Comparison of ENCODE assay signal across 10 cellular contexts in the genomic region with DNA sequence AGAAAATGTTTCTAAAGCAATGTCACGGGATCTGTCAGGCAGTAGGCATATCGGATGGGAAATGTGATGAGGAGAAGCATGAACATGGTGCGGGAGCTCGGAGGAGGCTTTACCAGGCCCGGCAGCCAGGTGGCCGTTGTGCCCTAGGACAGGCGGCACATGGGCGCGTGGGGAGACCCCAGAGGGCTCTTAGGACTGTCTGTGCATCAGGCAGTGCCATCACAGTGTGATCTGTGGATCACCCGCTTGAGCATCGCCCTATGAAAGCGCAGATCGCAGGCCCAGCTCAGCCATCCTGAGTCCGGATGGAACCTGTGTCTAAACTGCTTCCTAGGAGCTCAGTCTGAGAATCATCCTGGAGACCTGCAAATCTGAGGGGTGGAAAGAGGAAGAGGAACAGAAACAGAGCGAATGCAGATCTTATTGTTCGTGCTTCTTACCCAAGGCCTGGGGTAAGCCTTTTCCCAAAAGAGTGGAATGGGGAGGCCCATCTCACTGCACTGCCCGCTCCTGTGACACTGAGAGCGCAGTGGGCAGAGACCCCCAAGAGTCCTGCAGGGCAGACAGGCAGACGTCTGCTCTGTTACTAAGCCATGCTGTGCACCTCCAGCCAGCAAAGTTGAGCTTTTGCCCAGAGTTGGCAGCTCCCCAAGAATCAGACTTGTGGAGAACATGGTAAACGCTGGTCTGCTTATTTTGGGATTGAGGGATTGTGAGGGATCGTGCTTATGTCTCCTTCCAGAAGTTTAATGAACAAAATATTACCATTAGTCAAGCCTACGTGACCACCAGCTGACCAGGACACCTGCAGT.
A peak's percentile ranks its signal among the peaks of the same experiment; 100 is the strongest.
DNase-seq lines count a peak whose midpoint lies in the region; ATAC-seq, FAIRE-seq and TF ChIP-seq lines count a peak whose summit lies in the region.
"Had no signal": no experiment of that assay in that cellular context is flagged by ENCODE, and none has a peak within 500 bp of the region (broad histone marks: within the 10 kb centered on the region; RNA-seq: fewer than 3 reads in every experiment).

No MANE protein-coding gene starts in this region.

- peak overlapping the region; percentile 23 for H3K27ac Mint-ChIP-seq in neural progenitor cell
- H3K27ac Mint-ChIP-seq in CD4-positive, alpha-beta T cell: no peak overlapping the region
- H3K27ac Mint-ChIP-seq: activated T-helper 17 cell treated with anti-CD3 and anti-CD28 coated beads, Interleukin-2, amount 50 U/mL, for 72 hours; B cell had no signal

- H3K27me3 ChIP-seq in H1 (replicated peaks in 1 of 4; ENCODE audit: control insufficient read depth in 3 of 4, extremely low read depth in 1 of 4, insufficient read depth in 3 of 4, low read length in 3 of 4) (no peaks in the 10 kb centered on the region; a peak in 1 of 7 replicates), neural progenitor cell (no peaks in the 10 kb centered on the region)
- H3K27me3 ChIP-seq in CD4-positive, alpha-beta T cell (ENCODE audit: control insufficient read depth, insufficient read depth, low read length): no peaks in the 10 kb centered on the region

- H3K23ac ChIP-seq in H1 (ENCODE audit: insufficient read length): no peak overlapping the region

- no peak overlapping the region for H2BK12ac ChIP-seq in H1 (ENCODE audit: low read depth, low read length)

- H3K27me3 Mint-ChIP-seq in neural progenitor cell (ENCODE audit: insufficient read depth, low read depth): peaks cover 14% of the 10 kb centered on the region
- no peaks in the 10 kb centered on the region for H3K27me3 Mint-ChIP-seq in CD4-positive, alpha-beta T cell
- H3K27me3 Mint-ChIP-seq: activated T-helper 17 cell treated with anti-CD3 and anti-CD28 coated beads, Interleukin-2, amount 50 U/mL, for 72 hours had no signal

- H3K36me3 ChIP-seq in H1 (ENCODE audit: control insufficient read depth in 2 of 4, insufficient read depth in 4 of 4, low read length in 3 of 4): no peaks in the 10 kb centered on the region
- H3K36me3 ChIP-seq in neural progenitor cell: no peaks in the 10 kb centered on the region

- in situ Hi-C loops in ACHN (cut with HindIII; ENCODE audit: low pct_ligation_motif_present, low pct_unique_long_range_greater_than_20kb, low sequenced_read_pairs): no loop called here

- H3K4me3 ChIP-seq in H1 (ENCODE audit: extremely low read depth in 1 of 4, insufficient read depth in 2 of 4, low read depth in 3 of 4, low read length in 4 of 4) (no peak overlapping the region), neural progenitor cell (no peak overlapping the region)

- H3K4me2 ChIP-seq in H1 (ENCODE audit: insufficient read depth in 1 of 2, low read depth in 2 of 2, low read length in 2 of 2) (no peak overlapping the region; a peak in 1 of 4 replicates), neural progenitor cell (no peak overlapping the region)

- H3K9ac ChIP-seq in H1 (replicated peaks in 1 of 4; ENCODE audit: extremely low read depth in 1 of 4, low read depth in 3 of 4, low read length in 3 of 4): no peak overlapping the region
- H3K9ac ChIP-seq in neural progenitor cell: no peak overlapping the region

- peak in 1 of 2 experiments; percentile 44; a peak in 3 of 4 replicates for TF ChIP-seq RAD21 in H1 (IDR thresholded peaks at IDR 0.05 in 1 of 2, conservative IDR thresholded peaks at IDR 0.05 in 1 of 2; ENCODE audit: low read depth in 2 of 2, low read length in 2 of 2)

- ATAC-seq in HG02759 (IDR thresholded peaks at IDR 0.05; ENCODE audit: unreplicated experiment): no peak
- ATAC-seq in CD4-positive, alpha-beta T cell (ENCODE audit: poor library complexity): no peak
- ATAC-seq: activated T-helper 17 cell treated with anti-CD3 and anti-CD28 coated beads, Interleukin-2, amount 50 U/mL, for 72 hours had no signal

- H3K23me2 ChIP-seq in H1 (ENCODE audit: low read depth, low read length): no peaks in the 10 kb centered on the region

- peaks cover 0 to 6% (median 2%) of the 10 kb centered on the region in 4 experiments; a peak in 5 of 7 replicates for H3K4me1 ChIP-seq in H1 (replicated peaks in 1 of 4; ENCODE audit: control insufficient read depth in 3 of 4, insufficient read depth in 4 of 4, low read length in 3 of 4)
- peaks cover 36% of the 10 kb centered on the region for H3K4me1 ChIP-seq in neural progenitor cell

- intact Hi-C loops in CD4-positive, alpha-beta T cell (cut with DNase I, micrococcal nuclease): no loop called here

- H3K14ac ChIP-seq in H1 (ENCODE audit: insufficient read length): no peak overlapping the region

- CTCF ChIA-PET in H1 (lab: Charles Lee; ENCODE audit: partially characterized antibody): interaction anchor here (0.6 to 2.7 kb wide), 15 partner anchors 10 to 291 kb away, joined by 3 to 13 read pairs (median 3); no protein-coding TSS in a partner anchor
- CTCF ChIA-PET in CD4-positive, alpha-beta T cell (lab: Charles Lee): no interaction called here

- no peaks in the 10 kb centered on the region for H3K9me3 ChIP-seq in H1 (ENCODE audit: insufficient read depth in 2 of 2, low read depth in 1 of 2, low read length in 1 of 2)
- no peaks in the 10 kb centered on the region for H3K9me3 ChIP-seq in neural progenitor cell (ENCODE audit: low read depth)
- no peaks in the 10 kb centered on the region for H3K9me3 ChIP-seq in CD4-positive, alpha-beta T cell (ENCODE audit: control insufficient read depth, low read length)

- no peaks in the 10 kb centered on the region for H3K79me1 ChIP-seq in H1 (ENCODE audit: low read depth, low read length)

- no peak overlapping the region for H2BK120ac ChIP-seq in H1 (replicated peaks; ENCODE audit: low read depth, low read length)

- H2BK5ac ChIP-seq in H1 (ENCODE audit: low read depth, low read length): 0 out of 2 replicates have a peak overlapping the region, but pooled peaks have one; percentile 5

- H3K36me3 Mint-ChIP-seq in neural progenitor cell: peaks cover 1% of the 10 kb centered on the region
- H3K36me3 Mint-ChIP-seq in CD4-positive, alpha-beta T cell (ENCODE audit: low read depth): no peaks in the 10 kb centered on the region

- peak overlapping the region; percentile 62; the same call in 1 of the 2 replicates for H2BK15ac ChIP-seq in H1 (ENCODE audit: low read length)

- H3F3A ChIP-seq in neural progenitor cell (ENCODE audit: low read depth): no peaks in the 10 kb centered on the region

- POLR2A ChIA-PET in H1 (lab: Charles Lee; ENCODE audit: partially characterized antibody): no interaction called here
- POLR2A ChIA-PET in CD4-positive, alpha-beta T cell (lab: Charles Lee): no interaction called here

- no peak overlapping the region for H3K56ac ChIP-seq in H1 (replicated peaks; ENCODE audit: insufficient read length, low read depth, low read length)

- peak overlapping the region; percentile 6; the same call in 1 of the 2 replicates for H3K18ac ChIP-seq in H1 (ENCODE audit: extremely low read depth, low read length)

- H4K20me1 ChIP-seq in H1 (replicated peaks in 1 of 2; ENCODE audit: control insufficient read depth in 1 of 2, insufficient read depth in 2 of 2, low read length in 2 of 2) (no peaks in the 10 kb centered on the region), neural progenitor cell (ENCODE audit: low read depth) (no peaks in the 10 kb centered on the region)

- H2AFZ ChIP-seq in H1 (ENCODE audit: low read length) (0 out of 2 replicates have a peak overlapping the region, but pooled peaks have one; percentile 33), neural progenitor cell (replicated peaks) (no peak overlapping the region)

- peaks cover 59% of the 10 kb centered on the region for H3K4me1 Mint-ChIP-seq in neural progenitor cell
- peaks cover 6% of the 10 kb centered on the region for H3K4me1 Mint-ChIP-seq in CD4-positive, alpha-beta T cell (ENCODE audit: low read depth)

- peak overlapping the region; percentile 7; the same call in 1 of the 2 replicates for H4K8ac ChIP-seq in H1 (ENCODE audit: extremely low read depth, insufficient read depth, low read length)

- no peak overlapping the region for H2BK20ac ChIP-seq in H1 (ENCODE audit: low read length)

- no peaks in the 10 kb centered on the region for H3K9me3 Mint-ChIP-seq in neural progenitor cell
- no peaks in the 10 kb centered on the region for H3K9me3 Mint-ChIP-seq in CD4-positive, alpha-beta T cell
- H3K9me3 Mint-ChIP-seq: activated T-helper 17 cell treated with anti-CD3 and anti-CD28 coated beads, Interleukin-2, amount 50 U/mL, for 72 hours had no signal

- peak; percentile 28 for DNase-seq in AG08396 (ENCODE audit: low spot score)
- peak; percentile 19 for DNase-seq in NCI-H1105 (lab: John Stamatoyannopoulos, UW)
- DNase-seq in H1 (ENCODE audit: low read depth in 1 of 2, low spot score in 2 of 2): no peak
- no peak for DNase-seq in neural progenitor cell (ENCODE audit: low spot score)
- no peak for DNase-seq in ACHN
- no peak for DNase-seq in activated T-cell treated with anti-CD3 and anti-CD28 coated beads, Interleukin-2, amount 50 U/mL, for 48 hours
- no peak for DNase-seq in CD4-positive, alpha-beta T cell

- H4K5ac ChIP-seq in H1 (ENCODE audit: insufficient read length, low read depth, low read length): no peak overlapping the region

- WGBS in H1 (ENCODE audit: extremely low coverage in 1 of 2, insufficient coverage in 1 of 2, insufficient read length in 1 of 2, insufficient replicate concordance in 2 of 2, low coverage in 1 of 2, low lambda C conversion rate in 2 of 2, missing lambda C conversion rate in 1 of 2), 2 experiments: 90% methylated on average over 22 of the region's 22 CpGs; no CpG with 5 or more reads in 1 of the 2 experiments

- no peak for FAIRE-seq in H1 (lab: Jason Lieb, UNC)

- no peak overlapping the region for H4K91ac ChIP-seq in H1 (replicated peaks; ENCODE audit: insufficient read length, low read length)

- no peak overlapping the region; the same call in 1 of the 2 replicates for H3K27ac ChIP-seq in H1 (ENCODE audit: low read depth, low read length)
- no peak overlapping the region for H3K27ac ChIP-seq in neural progenitor cell
- no peak overlapping the region for H3K27ac ChIP-seq in CD4-positive, alpha-beta T cell (ENCODE audit: low read depth, low read length)

- H3K79me2 ChIP-seq in H1 (ENCODE audit: control insufficient read depth in 1 of 2, insufficient read depth in 2 of 2, low read length in 2 of 2) (no peaks in the 10 kb centered on the region), neural progenitor cell (ENCODE audit: low read depth) (no peaks in the 10 kb centered on the region)

- TF ChIP-seq EP300 in H1 (IDR thresholded peaks at IDR 0.05; ENCODE audit: borderline replicate concordance in 1 of 2, low read depth in 2 of 2, low read length in 2 of 2): no peak

- peak overlapping the region; percentile 8 for H3K4me3 Mint-ChIP-seq in neural progenitor cell
- H3K4me3 Mint-ChIP-seq in CD4-positive, alpha-beta T cell: no peak overlapping the region
- H3K4me3 Mint-ChIP-seq: activated T-helper 17 cell treated with anti-CD3 and anti-CD28 coated beads, Interleukin-2, amount 50 U/mL, for 72 hours; B cell had no signal

- TF ChIP-seq CTCF in H1 (IDR thresholded peaks at IDR 0.05; ENCODE audit: control extremely low read depth in 1 of 3, insufficient read depth in 1 of 3, low read depth in 1 of 3, low read length in 3 of 3) (peak in 2 of 3 experiments; percentile 24 to 29; a peak in 3 of 4 replicates), neural progenitor cell (IDR thresholded peaks at IDR 0.05) (no peak)
- no peak for TF ChIP-seq CTCF in CD4-positive, alpha-beta T cell (IDR thresholded peaks at IDR 0.05)

- no peak overlapping the region for H3K4ac ChIP-seq in H1 (replicated peaks; ENCODE audit: insufficient read length, low read depth, low read length)

- TF ChIP-seq POLR2A in H1 (IDR thresholded peaks at IDR 0.05; ENCODE audit: control extremely low read depth in 1 of 2, low read depth in 2 of 2, low read length in 2 of 2): no peak

- H2AK5ac ChIP-seq in H1 (ENCODE audit: low read depth, low read length): no peak overlapping the region

Comparison
In these comparisons a context has a peak if more than half of its experiments do, and no peak if none do; other contexts are left out.
1. DNase-seq: peak in AG08396 (single experiment) and NCI-H1105 (single experiment); none in H1 (0 of 2), neural progenitor cell (single experiment), ACHN (single experiment), activated T-cell treated with anti-CD3 and anti-CD28 coated beads, Interleukin-2, amount 50 U/mL, for 48 hours (0 of 2) and CD4-positive, alpha-beta T cell (0 of 10).
2. CTCF ChIP-seq: peak in H1 (2 of 3); none in neural progenitor cell (single experiment) and CD4-positive, alpha-beta T cell (single experiment).